ENCODE assay signal across 24 cellular contexts in genomic region chr12:3332190-3332589, GRCh38.
DNase-seq lines count a peak whose midpoint lies in the region; ATAC-seq, FAIRE-seq and TF ChIP-seq lines count a peak whose summit lies in the region.
"Had no signal": no experiment of that assay in that cellular context is flagged by ENCODE, and none has a peak within 500 bp of the region (broad histone marks: within the 10 kb centered on the region; RNA-seq: fewer than 3 reads in every experiment).

No MANE protein-coding gene starts in this region.

- no peak for TF ChIP-seq POLR2A in K562 (conservative IDR thresholded peaks at IDR 0.05)
- no peak for TF ChIP-seq POLR2A in GM12892 (IDR thresholded peaks at IDR 0.05; ENCODE audit: low read depth, low read length)

- no peak for TF ChIP-seq RAD21 in K562 (CRISPR knock-in tag; conservative IDR thresholded peaks at IDR 0.05 in 1 of 2, IDR thresholded peaks at IDR 0.05 in 1 of 2)

- H3K9me2 ChIP-seq in Karpas-422 (replicated peaks; ENCODE audit: insufficient read depth, low read length): no peaks in the 10 kb centered on the region

- H2AFZ ChIP-seq in Karpas-422 (ENCODE audit: low read length) (no peak overlapping the region), K562 (ENCODE audit: low read depth, low read length) (no peak overlapping the region)

- H3K36me3 ChIP-seq in Karpas-422 (ENCODE audit: insufficient read depth, low read length): no peaks in the 10 kb centered on the region
- H3K36me3 ChIP-seq in K562 (ENCODE audit: control insufficient read depth, insufficient read depth, low read length): no peaks in the 10 kb centered on the region
- H3K36me3 ChIP-seq: colonic mucosa, lower lobe of right lung, SJSA1, thyroid gland had no signal

- BruUV-seq in K562 (replicated peaks; lab: Mats Ljungman, UMichigan): no TSS peak

- FAIRE-seq in K562 (lab: Jason Lieb, UNC) (no peak), GM12892 (lab: Jason Lieb, UNC) (no peak)
- FAIRE-seq: endometrium had no signal

- no peak overlapping the region for H3K27ac ChIP-seq in Karpas-422 (ENCODE audit: low read length)
- no peak overlapping the region for H3K27ac ChIP-seq in K562 (ENCODE audit: extremely low read depth, low read depth, low read length)
- H3K27ac ChIP-seq: colonic mucosa, lower lobe of right lung, SJSA1, thyroid gland had no signal

- no peaks in the 10 kb centered on the region for H3K9me1 ChIP-seq in K562 (ENCODE audit: control insufficient read depth, insufficient read depth, low read length)

- POLR2A ChIA-PET in K562 (lab: Yijun Ruan, JAX): no interaction called here

- H3K4me2 ChIP-seq in Karpas-422 (ENCODE audit: low read depth, low read length, poor library complexity, severe bottlenecking) (no peak overlapping the region), K562 (ENCODE audit: insufficient read depth, low read length) (no peak overlapping the region)

- peak; percentile 17 for DNase-seq in COLO829 (ENCODE audit: low spot score)
- DNase-seq in Karpas-422: peak; percentile 48
- DNase-seq in K562 (ENCODE audit: extremely low read depth in 1 of 4, low spot score in 3 of 4): no peak
- peak; percentile 18 to 49 for DNase-seq in foreskin fibroblast
- no peak for DNase-seq in NCI-H2029 treated with DMSO at 0.1 percent for 48 hours (lab: John Stamatoyannopoulos, UW)
- no peak for DNase-seq in NCI-H1417 treated with DMSO at 0.1 percent for 48 hours (lab: John Stamatoyannopoulos, UW)
- DNase-seq in MV-4-11 (lab: John Stamatoyannopoulos, UW): no peak
- no peak for DNase-seq in GM12892 (ENCODE audit: insufficient read length)
- DNase-seq: activated B cell treated with CpG ODN at 0.5 μM for 24 hours; activated CD8-positive, alpha-beta T cell treated with anti-CD3 and anti-CD28 coated beads for 36 hours; activated naive CD4-positive, alpha-beta T cell treated with anti-CD3 and anti-CD28 coated beads for 36 hours; activated T-cell treated with anti-CD3 and anti-CD28 coated beads, Interleukin-2, amount 50 U/mL, for 1 hour; aorta; CD4-positive, CD25-positive, alpha-beta regulatory T cell; colonic mucosa; head of caudate nucleus; immature natural killer cell; lower lobe of right lung; NCI-H526 treated with DMSO at 0.1 percent for 48 hours; right cardiac atrium; stimulated activated naive CD4-positive, alpha-beta T cell treated with Interleukin-2 at 50 U/mL for 16 hours; thyroid gland had no signal

- H4K20me1 ChIP-seq in Karpas-422 (ENCODE audit: insufficient read depth, low read depth, low read length) (0 out of 2 replicates have a peak, but pooled peaks cover 5% of the 10 kb centered on the region), K562 (replicated peaks; ENCODE audit: control insufficient read depth, insufficient read depth, low read length) (no peaks in the 10 kb centered on the region)

- H3K4me3 ChIP-seq in Karpas-422 (ENCODE audit: low read length) (no peak overlapping the region), K562 (no peak overlapping the region), foreskin fibroblast (ENCODE audit: low read depth in 1 of 2, low read length in 2 of 2) (no peak overlapping the region)
- H3K4me3 ChIP-seq: colonic mucosa, lower lobe of right lung, SJSA1, thyroid gland had no signal

- TF ChIP-seq EP300 in K562 (IDR thresholded peaks at IDR 0.05; ENCODE audit: low read length): no peak

- H3K4me1 ChIP-seq in Karpas-422 (ENCODE audit: low read length) (peaks cover 8% of the 10 kb centered on the region), K562 (replicated peaks in 1 of 2; ENCODE audit: control insufficient read depth in 2 of 2, insufficient read depth in 2 of 2, low read length in 2 of 2) (no peaks in the 10 kb centered on the region)
- H3K4me1 ChIP-seq: colonic mucosa, lower lobe of right lung had no signal

- no peak for ATAC-seq in K562
- ATAC-seq: activated CD8-positive, alpha-beta T cell treated with anti-CD3 and anti-CD28 coated beads for 36 hours; lower lobe of right lung; right cardiac atrium had no signal

- 0% methylated on average over 3 of the region's 3 CpGs for WGBS in K562 (ENCODE audit: insufficient coverage, low coverage, missing lambda C conversion rate)

- CTCF ChIA-PET in K562 (lab: Yijun Ruan, JAX; ENCODE audit: low intra/inter-chr PET ratio): no interaction called here

- no peaks in the 10 kb centered on the region for H3K79me2 ChIP-seq in Karpas-422 (ENCODE audit: low read length)
- H3K79me2 ChIP-seq in K562 (ENCODE audit: control insufficient read depth, insufficient read depth, low read length): no peaks in the 10 kb centered on the region

- H3K9ac ChIP-seq in Karpas-422 (ENCODE audit: low read length) (no peak overlapping the region), K562 (ENCODE audit: insufficient read depth in 1 of 2, low read depth in 2 of 2, low read length in 2 of 2) (no peak overlapping the region)

- TF ChIP-seq CTCF in K562 (IDR thresholded peaks at IDR 0.05 in 2 of 3, conservative IDR thresholded peaks at IDR 0.05 in 1 of 3; ENCODE audit: insufficient read depth in 2 of 3, low read depth in 1 of 3, low read length in 3 of 3) (no peak), foreskin fibroblast (IDR thresholded peaks at IDR 0.05; ENCODE audit: low read depth, low read length) (no peak)

- H3K9me3 ChIP-seq in Karpas-422 (ENCODE audit: low read length): no peaks in the 10 kb centered on the region
- no peaks in the 10 kb centered on the region for H3K9me3 ChIP-seq in K562 (replicated peaks; ENCODE audit: control insufficient read depth, insufficient read depth, low read depth, low read length)
- H3K9me3 ChIP-seq: colonic mucosa, lower lobe of right lung, SJSA1, thyroid gland had no signal

- no peaks in the 10 kb centered on the region for H3K27me3 ChIP-seq in Karpas-422 (ENCODE audit: low read length)
- H3K27me3 ChIP-seq in K562 (ENCODE audit: control insufficient read depth in 2 of 2, insufficient read depth in 2 of 2, low read length in 2 of 2): peaks cover 0 to 3% of the 10 kb centered on the region in 2 experiments; a peak in 1 of 5 replicates
- H3K27me3 ChIP-seq: colonic mucosa, thyroid gland had no signal

- intact Hi-C loops in K562 (cut with micrococcal nuclease): no loop called here

- in situ Hi-C loops in K562 (cut with MboI): no loop called here

TF ChIP-seq in K562, 482 proteins besides CTCF, POLR2A, EP300 and RAD21:
- TF ChIP-seq ZNF780A (CRISPR knock-in tag; IDR thresholded peaks at IDR 0.05): no peak
- no peak for TF ChIP-seq THAP12 (CRISPR knock-in tag; IDR thresholded peaks at IDR 0.05)
- TF ChIP-seq EHMT2 (IDR thresholded peaks at IDR 0.05): 0 out of 2 replicates have a peak, but pooled peaks have one; percentile 33
- TF ChIP-seq KDM5B (IDR thresholded peaks at IDR 0.05; ENCODE audit: insufficient replicate concordance, low read depth, low read length): no peak
- no peak for TF ChIP-seq VEZF1 (CRISPR knock-in tag; IDR thresholded peaks at IDR 0.05)
- TF ChIP-seq ZNF695 (CRISPR knock-in tag; IDR thresholded peaks at IDR 0.05): no peak

Comparison
In these comparisons a context has a peak if more than half of its experiments do, and no peak if none do; other contexts are left out.
1. DNase-seq: peak in COLO829 (single experiment), Karpas-422 (single experiment) and foreskin fibroblast (2 of 2); none in K562 (0 of 4), NCI-H2029 treated with DMSO at 0.1 percent for 48 hours (single experiment), NCI-H1417 treated with DMSO at 0.1 percent for 48 hours (single experiment), MV-4-11 (single experiment) and GM12892 (single experiment).